16 cellular contexts compared by ENCODE assay signal in the genomic region with DNA sequence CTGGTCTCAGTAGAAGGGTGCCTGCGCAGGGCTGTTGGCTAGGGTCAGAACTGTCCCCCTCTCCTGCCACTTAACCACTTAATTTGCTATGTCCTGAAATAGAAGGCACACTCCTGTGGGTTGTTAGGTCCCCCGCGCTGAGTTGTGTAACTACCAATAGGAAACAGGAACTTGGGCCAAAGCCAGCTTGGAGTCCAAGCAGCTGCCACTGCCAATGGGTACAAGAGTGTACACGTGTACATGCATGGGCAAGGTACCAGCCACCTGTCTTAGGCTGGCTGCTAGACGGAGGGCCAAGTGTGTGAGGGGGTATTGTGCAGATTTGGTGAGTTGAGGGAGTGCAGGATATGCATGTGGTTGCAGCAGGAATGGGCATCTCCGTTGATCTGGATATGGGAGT. TPM values are rescaled to one million over a fixed set of nuclear protein-coding genes. Genes with fewer than 3 reads are reported as not detected.
DNase-seq lines count a peak whose midpoint lies in the region; ATAC-seq and TF ChIP-seq lines count a peak whose summit lies in the region.
"Had no signal": no experiment of that assay in that cellular context is flagged by ENCODE, and none has a peak within 500 bp of the region (broad histone marks: within the 10 kb centered on the region; RNA-seq: fewer than 3 reads in every experiment).

No MANE protein-coding gene starts in this region.

- H3K4me1 ChIP-seq in breast epithelium = peaks cover 0 to 2% of the 10 kb centered on the region in 2 donors
- H3K4me1 ChIP-seq in MM.1S (ENCODE audit: low read length) = no peaks in the 10 kb centered on the region; the same call in 1 of the 2 replicates
- H3K4me1 ChIP-seq in CD8-positive, alpha-beta T cell (ENCODE audit: insufficient read depth, low read length) = peaks cover 5% of the 10 kb centered on the region

- H3K27me3 Mint-ChIP-seq in MCF 10A (ENCODE audit: insufficient read depth, unreplicated experiment) (peaks cover 93% of the 10 kb centered on the region), brain (peaks cover 49% of the 10 kb centered on the region), type B pancreatic cell (peaks cover 92% of the 10 kb centered on the region), immature natural killer cell (ENCODE audit: low read depth in 3 of 3) (peaks cover 37 to 51% (median 46%) of the 10 kb centered on the region in 3 donors)
- H3K27me3 Mint-ChIP-seq in CD8-positive, alpha-beta T cell (ENCODE audit: low read depth) = peaks cover 82% of the 10 kb centered on the region

- POLR2A ChIA-PET in MCF 10A (lab: Yijun Ruan, JAX) = no interaction called here
- POLR2A ChIA-PET in CD8-positive, alpha-beta T cell (lab: Charles Lee) = no interaction called here

- DNase-seq in MCF 10A (ENCODE audit: unreplicated experiment) (peak; percentile 43), breast epithelium (ENCODE audit: low spot score in 2 of 2) (no peak), NCI-H69 (lab: John Stamatoyannopoulos, UW) (peak; percentile 80), type B pancreatic cell (ENCODE audit: extremely low spot score, unreplicated experiment) (no peak), immature natural killer cell (no peak), MM.1S (no peak)
- DNase-seq in CD8-positive, alpha-beta T cell = no peak
- DNase-seq: activated CD4-positive, alpha-beta T cell treated with anti-CD3 and anti-CD28 coated beads for 36 hours; GDM1; mammary epithelial cell; NCI-H1930; stimulated activated naive CD4-positive, alpha-beta T cell had no signal

- H3K4me2 ChIP-seq in MM.1S (ENCODE audit: low read depth, low read length) = no peak overlapping the region

- H3K9me3 ChIP-seq in breast epithelium (no peaks in the 10 kb centered on the region), MM.1S (replicated peaks; ENCODE audit: insufficient read depth, low read length) (no peaks in the 10 kb centered on the region)
- no peaks in the 10 kb centered on the region for H3K9me3 ChIP-seq in CD8-positive, alpha-beta T cell (ENCODE audit: low read length)

- H3K4me3 ChIP-seq in breast epithelium (no peak overlapping the region), MM.1S (ENCODE audit: low read length) (no peak overlapping the region)
- H3K4me3 ChIP-seq in CD8-positive, alpha-beta T cell (ENCODE audit: low read depth, low read length) = no peak overlapping the region
- H3K4me3 ChIP-seq: cardiac muscle cell had no signal

- BruUV-seq in MCF 10A (replicated peaks; lab: Mats Ljungman, UMichigan) = no TSS peak

- no peak for ATAC-seq in CD8-positive, alpha-beta T cell
- ATAC-seq: activated CD4-positive, alpha-beta T cell treated with anti-CD3 and anti-CD28 coated beads for 36 hours; esophagus mucosa had no signal

- H3K4me3 Mint-ChIP-seq in MCF 10A (ENCODE audit: unreplicated experiment) (no peak overlapping the region), brain (peak overlapping the region; percentile 90 to 95 (median 92)), type B pancreatic cell (no peak overlapping the region), immature natural killer cell (no peak overlapping the region)
- H3K4me3 Mint-ChIP-seq in CD8-positive, alpha-beta T cell = no peak overlapping the region
- H3K4me3 Mint-ChIP-seq: activated CD4-positive, alpha-beta T cell treated with anti-CD3 and anti-CD28 coated beads for 36 hours had no signal

- no peaks in the 10 kb centered on the region for H3K9me2 ChIP-seq in MM.1S (replicated peaks; ENCODE audit: insufficient read depth, low read length)

- no peaks in the 10 kb centered on the region for H3K79me2 ChIP-seq in MM.1S (ENCODE audit: low read length)

- no peaks in the 10 kb centered on the region for H4K20me1 ChIP-seq in MM.1S (ENCODE audit: insufficient read depth, low read length)

- H3K4me1 Mint-ChIP-seq in MCF 10A (ENCODE audit: insufficient read depth, unreplicated experiment) (no peaks in the 10 kb centered on the region), brain (peaks cover 81% of the 10 kb centered on the region), type B pancreatic cell (ENCODE audit: unreplicated experiment) (no peaks in the 10 kb centered on the region), immature natural killer cell (peaks cover 19 to 22% of the 10 kb centered on the region in 2 donors)
- H3K4me1 Mint-ChIP-seq in CD8-positive, alpha-beta T cell (ENCODE audit: low read depth) = peaks cover 21% of the 10 kb centered on the region

- H3K36me3 Mint-ChIP-seq in MCF 10A (ENCODE audit: insufficient read depth, unreplicated experiment) (no peaks in the 10 kb centered on the region), brain (no peaks in the 10 kb centered on the region), type B pancreatic cell (no peaks in the 10 kb centered on the region), immature natural killer cell (peaks cover 0 to 3% (median 0%) of the 10 kb centered on the region in 3 donors)
- no peaks in the 10 kb centered on the region for H3K36me3 Mint-ChIP-seq in CD8-positive, alpha-beta T cell

- TF ChIP-seq CTCF in MCF 10A (IDR thresholded peaks at IDR 0.05; ENCODE audit: unreplicated experiment) (no peak), breast epithelium (IDR thresholded peaks at IDR 0.05) (no peak), brain (conservative IDR thresholded peaks at IDR 0.05) (no peak), type B pancreatic cell (conservative IDR thresholded peaks at IDR 0.05) (no peak), MM.1S (IDR thresholded peaks at IDR 0.05; ENCODE audit: low read length) (no peak)
- no peak for TF ChIP-seq CTCF in CD8-positive, alpha-beta T cell (IDR thresholded peaks at IDR 0.05)

- intact Hi-C loops in MCF 10A (cut with micrococcal nuclease) (no loop called here), breast epithelium (cut with DNase I; ENCODE audit: low total_unique reads) (no loop called here)
- intact Hi-C loops in CD8-positive, alpha-beta T cell (cut with DNase I, micrococcal nuclease) = no loop called here

- H3K9me3 Mint-ChIP-seq in MCF 10A (ENCODE audit: unreplicated experiment) (no peaks in the 10 kb centered on the region), brain (peaks cover 0 to 8% (median 0%) of the 10 kb centered on the region in 5 experiments), type B pancreatic cell (no peaks in the 10 kb centered on the region), immature natural killer cell (peaks cover 0 to 2% (median 0%) of the 10 kb centered on the region in 6 donors)
- H3K9me3 Mint-ChIP-seq in CD8-positive, alpha-beta T cell = no peaks in the 10 kb centered on the region

- CTCF ChIA-PET in MCF 10A (lab: Yijun Ruan, JAX) = interaction anchor here (0.8 to 13.8 kb wide), 2 partner anchors 59 to 108 kb away, joined by 3 to 443 read pairs; no protein-coding TSS in a partner anchor
- CTCF ChIA-PET in CD8-positive, alpha-beta T cell (lab: Charles Lee) = interaction anchor here (1.2 to 2.1 kb wide), 2 partner anchors 14 to 66 kb away, joined by 3 to 6 read pairs; no protein-coding TSS in a partner anchor

- no peak for TF ChIP-seq POLR2A in breast epithelium (IDR thresholded peaks at IDR 0.05)

- no peaks in the 10 kb centered on the region for H3F3A ChIP-seq in MM.1S (ENCODE audit: insufficient read depth, low read length)

- H3K27ac ChIP-seq in breast epithelium (no peak overlapping the region), MM.1S (ENCODE audit: low read length) (no peak overlapping the region)
- no peak overlapping the region for H3K27ac ChIP-seq in CD8-positive, alpha-beta T cell (ENCODE audit: low read depth, low read length)
- H3K27ac ChIP-seq: cardiac muscle cell had no signal

- H3K27ac Mint-ChIP-seq in MCF 10A (ENCODE audit: low read depth, unreplicated experiment) (no peak overlapping the region), brain (peak overlapping the region; percentile 79 to 98 (median 92)), type B pancreatic cell (peak overlapping the region; percentile 55), immature natural killer cell (peak overlapping the region in 1 of 6 donors; percentile 53)
- no peak overlapping the region for H3K27ac Mint-ChIP-seq in CD8-positive, alpha-beta T cell
- H3K27ac Mint-ChIP-seq: activated CD4-positive, alpha-beta T cell treated with anti-CD3 and anti-CD28 coated beads for 36 hours; progenitor cell of endocrine pancreas had no signal

- no peak overlapping the region for H2AFZ ChIP-seq in MM.1S (ENCODE audit: low read length)

- no peak overlapping the region for H3K9ac ChIP-seq in MM.1S (ENCODE audit: low read length)

- H3K36me3 ChIP-seq in breast epithelium (no peaks in the 10 kb centered on the region), MM.1S (replicated peaks; ENCODE audit: insufficient read depth, low read length) (no peaks in the 10 kb centered on the region)
- H3K36me3 ChIP-seq in CD8-positive, alpha-beta T cell (ENCODE audit: insufficient read depth, low read length) = no peaks in the 10 kb centered on the region
- H3K36me3 ChIP-seq: cardiac muscle cell had no signal

- peaks cover 41 to 100% of the 10 kb centered on the region in 2 donors for H3K27me3 ChIP-seq in breast epithelium
- H3K27me3 ChIP-seq in MM.1S (replicated peaks; ENCODE audit: insufficient read depth, low read length) = peaks cover 100% of the 10 kb centered on the region
- H3K27me3 ChIP-seq in CD8-positive, alpha-beta T cell (ENCODE audit: insufficient read depth, low read length) = peaks cover 70% of the 10 kb centered on the region

RNA-seq across cellular contexts. Expression of gene POLG, which starts 29.7 kb away (rescaled TPM):
- total RNA-seq in MCF 10A (2022) (52.9 and 62.2 TPM in 2 replicates), breast epithelium (10 to 100 TPM; 50.6 to 59.6 (median 53.3) TPM), type B pancreatic cell (ENCODE audit: low replicate concordance) (55.0 and 59.0 TPM in 2 replicates)
- polyA plus RNA-seq in brain (ENCODE audit: insufficient read depth, low read depth, low replicate concordance) (36.8 TPM), immature natural killer cell (10 to 100 TPM; 24.3 to 79.1 (median 28.6) TPM)
- total RNA-seq in CD8-positive, alpha-beta T cell = 100 to 1,000 TPM; 147 to 158 TPM

Comparison
In these comparisons a context has a peak if more than half of its experiments do, and no peak if none do; other contexts are left out.
1. DNase-seq: peak in MCF 10A (single experiment) and NCI-H69 (single experiment); none in breast epithelium (0 of 2), type B pancreatic cell (single experiment), immature natural killer cell (0 of 3), MM.1S (single experiment) and CD8-positive, alpha-beta T cell (0 of 7).
2. H3K27ac Mint-ChIP-seq: peak in brain (5 of 5) and type B pancreatic cell (single experiment); none in MCF 10A (single experiment) and CD8-positive, alpha-beta T cell (single experiment).
3. H3K4me3 Mint-ChIP-seq: peak in brain (5 of 5); none in MCF 10A (single experiment), type B pancreatic cell (single experiment), immature natural killer cell (0 of 5) and CD8-positive, alpha-beta T cell (single experiment).